Comparison of ENCODE assay signal across 19 cellular contexts in the genomic region with DNA sequence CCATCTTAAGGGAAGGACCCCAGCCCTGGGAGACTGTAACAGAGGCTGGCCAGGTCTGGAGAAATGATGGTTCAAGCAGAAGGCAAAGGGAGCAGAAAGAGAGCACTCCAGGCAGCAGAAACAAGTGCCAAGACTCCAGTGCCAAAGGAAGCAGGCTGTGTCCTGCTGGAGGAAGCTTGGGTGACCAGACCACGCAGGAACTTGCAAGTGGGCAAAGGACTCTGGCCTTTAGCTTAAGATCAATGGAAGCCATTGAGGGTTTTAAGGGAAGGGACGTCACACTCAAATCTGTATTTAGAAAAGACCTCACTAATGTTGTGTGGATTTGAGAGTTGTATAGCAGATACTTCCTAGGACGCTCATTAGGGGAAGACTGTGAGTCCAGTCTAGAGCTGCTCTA.
DNase-seq lines count a peak whose midpoint lies in the region; ATAC-seq and TF ChIP-seq lines count a peak whose summit lies in the region.
"Had no signal": no experiment of that assay in that cellular context is flagged by ENCODE, and none has a peak within 500 bp of the region (broad histone marks: within the 10 kb centered on the region; RNA-seq: fewer than 3 reads in every experiment).

No MANE protein-coding gene starts in this region.

- H3K36me3 ChIP-seq in fibroblast of lung (ENCODE audit: control insufficient read depth, insufficient read depth, low read length) = peaks cover 1% of the 10 kb centered on the region
- no peaks in the 10 kb centered on the region for H3K36me3 ChIP-seq in thoracic aorta

- peak; percentile 31 for DNase-seq in SK-MEL-5 (ENCODE audit: low read depth, low spot score)
- DNase-seq in fibroblast of lung (ENCODE audit: low read depth in 2 of 2) = no peak
- DNase-seq in thoracic aorta (ENCODE audit: low spot score) = no peak
- no peak for DNase-seq in right cardiac atrium
- no peak for DNase-seq in D341Med (ENCODE audit: low spot score)
- no peak for DNase-seq in NCI-H446 treated with DMSO at 0.1 percent for 48 hours (lab: John Stamatoyannopoulos, UW)
- DNase-seq: activated CD4-positive, alpha-beta T cell treated with anti-CD3 and anti-CD28 coated beads, Interleukin-2, amount 10 ng/mL, durations not matched to agents 24 days and 14 days; AML-193; erythroblast; GM23248; kidney glomerular epithelial cell; mesendoderm; NCI-H1436; PC-9; SHP77 treated with DMSO at 0.1 percent for 48 hours; stimulated activated CD4-positive, alpha-beta T cell treated with anti-CD3 and anti-CD28 coated beads, Interleukin-1b, Interleukin-23, amount 100 ng/mL, for 48 hours; stimulated activated naive CD4-positive, alpha-beta T cell had no signal

- peak overlapping the region; percentile 93 for H3K27ac ChIP-seq in fibroblast of lung (ENCODE audit: insufficient read depth, low read length)
- H3K27ac ChIP-seq in thoracic aorta = peak overlapping the region; percentile 45 to 62
- no peak overlapping the region for H3K27ac ChIP-seq in right cardiac atrium (ENCODE audit: low read length)
- H3K27ac ChIP-seq: PC-9 had no signal

- H4K20me1 ChIP-seq in fibroblast of lung (ENCODE audit: control insufficient read depth, extremely low read depth, insufficient read depth, low read length) = no peaks in the 10 kb centered on the region

- ATAC-seq in GM18511 (IDR thresholded peaks at IDR 0.05; ENCODE audit: unreplicated experiment) = peak; percentile 5
- ATAC-seq in thoracic aorta (ENCODE audit: insufficient number of reproducible peaks, low FRiP score, low read depth) = no peak
- no peak for ATAC-seq in right cardiac atrium

- TF ChIP-seq CTCF in fibroblast of lung (conservative IDR thresholded peaks at IDR 0.05 in 1 of 2, IDR thresholded peaks at IDR 0.05 in 1 of 2; ENCODE audit: low read depth in 1 of 2, low read length in 2 of 2) = no peak
- no peak for TF ChIP-seq CTCF in thoracic aorta (IDR thresholded peaks at IDR 0.05)

- no peak overlapping the region for H2AFZ ChIP-seq in fibroblast of lung (ENCODE audit: low read length)
- H2AFZ ChIP-seq: GM23248, PC-9 had no signal

- intact Hi-C loops in right cardiac atrium (cut with DNase I) = no loop called here

- H3K4me1 ChIP-seq in fibroblast of lung (ENCODE audit: control insufficient read depth, extremely low read depth, insufficient read depth, low read length) (peaks cover 43% of the 10 kb centered on the region), thoracic aorta (ENCODE audit: control insufficient read depth in 1 of 2, low read depth in 2 of 2) (peaks cover 9 to 21% of the 10 kb centered on the region in 2 donors), right cardiac atrium (ENCODE audit: control insufficient read depth, insufficient read depth, low read length) (peaks cover 13% of the 10 kb centered on the region)

- no peaks in the 10 kb centered on the region for H3K9me3 ChIP-seq in fibroblast of lung (ENCODE audit: control insufficient read depth, insufficient read depth, low read depth, low read length)
- H3K9me3 ChIP-seq in thoracic aorta = no peaks in the 10 kb centered on the region
- no peaks in the 10 kb centered on the region for H3K9me3 ChIP-seq in right cardiac atrium (ENCODE audit: control insufficient read depth, low read length)

- peak overlapping the region; percentile 29 for H3K4me2 ChIP-seq in fibroblast of lung (ENCODE audit: extremely low read depth, insufficient read depth, low read length)
- H3K4me2 ChIP-seq: PC-9 had no signal

- peak overlapping the region; percentile 25 for H3K9ac ChIP-seq in fibroblast of lung (ENCODE audit: insufficient read depth, low read length)

- WGBS in right cardiac atrium = 78% methylated on average over 3 of the region's 3 CpGs

- H3K4me3 ChIP-seq in fibroblast of lung (replicated peaks in 1 of 4; ENCODE audit: control extremely low read depth in 1 of 4, insufficient read depth in 1 of 4, low read depth in 3 of 4, low read length in 4 of 4) (no peak overlapping the region), thoracic aorta (no peak overlapping the region), right cardiac atrium (ENCODE audit: low read length) (no peak overlapping the region)
- H3K4me3 ChIP-seq: PC-9, tibial nerve had no signal

- in situ Hi-C loops in SK-MEL-5 (cut with HindIII; ENCODE audit: low pct_unique_long_range_greater_than_20kb, low sequenced_read_pairs) = no loop called here

- H3K79me2 ChIP-seq in fibroblast of lung (ENCODE audit: control insufficient read depth, insufficient read depth, low read length) = no peaks in the 10 kb centered on the region

- H3K27me3 ChIP-seq in fibroblast of lung (ENCODE audit: control insufficient read depth, insufficient read depth, low read length) (no peaks in the 10 kb centered on the region), thoracic aorta (replicated peaks; ENCODE audit: insufficient read depth) (no peaks in the 10 kb centered on the region), right cardiac atrium (ENCODE audit: control insufficient read depth, insufficient read depth) (no peaks in the 10 kb centered on the region)
- H3K27me3 ChIP-seq: tibial nerve had no signal
